ENCODE assay signal across 19 cellular contexts in genomic region chr5:150434502-150434901, GRCh38. TPM values are rescaled to one million over a fixed set of nuclear protein-coding genes. Genes with fewer than 3 reads are reported as not detected.
DNase-seq lines count a peak whose midpoint lies in the region; ATAC-seq, FAIRE-seq and TF ChIP-seq lines count a peak whose summit lies in the region.
"Had no signal": no experiment of that assay in that cellular context is flagged by ENCODE, and none has a peak within 500 bp of the region (broad histone marks: within the 10 kb centered on the region; RNA-seq: fewer than 3 reads in every experiment).

No MANE protein-coding gene starts in this region.

- peak; percentile 85 for ATAC-seq in foreskin keratinocyte
- ATAC-seq: activated naive CD4-positive, alpha-beta T cell treated with anti-CD3 and anti-CD28 coated beads, Interleukin-2, amount 50 U/mL, for 72 hours; HCT116; left lobe of liver had no signal

- CTCF ChIA-PET in OCI-LY7 (lab: Charles Lee; ENCODE audit: unreplicated experiment): no interaction called here

- no peaks in the 10 kb centered on the region for H3K79me2 ChIP-seq in OCI-LY7 (ENCODE audit: insufficient read depth, low read depth, low read length)

- no peaks in the 10 kb centered on the region for H3K27me3 ChIP-seq in foreskin keratinocyte

- H3K27ac ChIP-seq in foreskin keratinocyte (no peak overlapping the region), OCI-LY7 (ENCODE audit: low read depth, low read length, poor library complexity, severe bottlenecking) (no peak overlapping the region)
- H3K27ac ChIP-seq: 22Rv1 had no signal

- no peak for TF ChIP-seq CTCF in foreskin keratinocyte (conservative IDR thresholded peaks at IDR 0.05)
- TF ChIP-seq CTCF in OCI-LY7 (conservative IDR thresholded peaks at IDR 0.05; ENCODE audit: low read length): no peak

- H3K9me2 ChIP-seq in OCI-LY7 (ENCODE audit: insufficient read depth, low read length): no peaks in the 10 kb centered on the region

- H3K4me3 ChIP-seq in OCI-LY7 (ENCODE audit: low read depth, low read length, poor library complexity, severe bottlenecking): no peak overlapping the region

- intact Hi-C loops in OCI-LY7 (cut with micrococcal nuclease; ENCODE audit: unreplicated experiment): no loop called here

- H2AFZ ChIP-seq in OCI-LY7 (ENCODE audit: low read length): no peak overlapping the region

- no peaks in the 10 kb centered on the region for H4K20me1 ChIP-seq in OCI-LY7 (ENCODE audit: insufficient read depth, low read length)

- no peaks in the 10 kb centered on the region for H3K9me3 ChIP-seq in OCI-LY7 (ENCODE audit: low read length)

- POLR2A ChIA-PET in OCI-LY7 (lab: Charles Lee): interaction anchor here (0.7 to 2.5 kb wide), 3 partner anchors 23 to 152 kb away, joined by 3 to 24 read pairs (median 4); partner anchors contain the start of gene CD74

- FAIRE-seq in urothelium cell line (lab: Jason Lieb, UNC): no peak
- FAIRE-seq: colon, D721Med, GM12891 had no signal

- DNase-seq in DMS 273 (lab: John Stamatoyannopoulos, UW; ENCODE audit: unreplicated experiment): peak; percentile 67
- no peak for DNase-seq in DMS 273 treated with DMSO at 0.1 percent for 48 hours (lab: John Stamatoyannopoulos, UW)
- peak; percentile 53 for DNase-seq in amniotic stem cell (lab: John Stamatoyannopoulos, UW)
- peak; percentile 94 to 97 for DNase-seq in foreskin keratinocyte
- DNase-seq in urothelium cell line (ENCODE audit: low spot score): peak; percentile 46
- DNase-seq in NK-92 treated with Interleukin-12 subunit alpha and Interleukin-12 subunit beta, amount 100 ng/mL, for 24 hours (lab: John Stamatoyannopoulos, UW): no peak
- DNase-seq in OCI-LY7 (ENCODE audit: low spot score): no peak
- DNase-seq in NCI-H1048 (lab: John Stamatoyannopoulos, UW): no peak
- DNase-seq: NCI-H1417, NCI-H69, SHP77 had no signal

- H3K4me2 ChIP-seq in OCI-LY7 (ENCODE audit: low read length): no peak overlapping the region

- H3K4me1 ChIP-seq in foreskin keratinocyte: peaks cover 9% of the 10 kb centered on the region
- peaks cover 15% of the 10 kb centered on the region for H3K4me1 ChIP-seq in OCI-LY7 (ENCODE audit: insufficient read depth, low read length, poor library complexity, severe bottlenecking)

- H3K36me3 ChIP-seq in OCI-LY7 (ENCODE audit: insufficient read depth, low read length): no peaks in the 10 kb centered on the region

- BruUV-seq in OCI-LY7 (replicated peaks; lab: Mats Ljungman, UMichigan): no TSS peak

RNA-seq across cellular contexts. Expression of gene RPS14, which starts 15.0 kb away (rescaled TPM):
- 2,193 and 2,437 TPM in 2 replicates for total RNA-seq in foreskin keratinocyte
- 3,381 and 3,638 TPM in 2 replicates for polyA plus RNA-seq in foreskin keratinocyte
- total RNA-seq in OCI-LY7 (2014; rRNA removed; shearing (Covaris generic)): 2,281 and 2,351 TPM in 2 replicates
- 2,284 and 2,304 TPM in 2 replicates for total RNA-seq in OCI-LY7 (2022)

RNA-seq across cellular contexts. Expression of gene CD74, which starts 21.8 kb away (rescaled TPM):
- total RNA-seq in foreskin keratinocyte (4.0 and 7.2 TPM in 2 replicates), OCI-LY7 (2022) (1,759 and 1,769 TPM in 2 replicates)
- polyA plus RNA-seq in foreskin keratinocyte: 6.3 and 9.4 TPM in 2 replicates
- 2,446 and 3,686 TPM in 2 replicates for total RNA-seq in OCI-LY7 (2014; rRNA removed; shearing (Covaris generic))
- polyA plus RNA-seq: neural cell had no signal

Comparison
In these comparisons a context has a peak if more than half of its experiments do, and no peak if none do; other contexts are left out.
1. DNase-seq: peak in DMS 273 (single experiment), amniotic stem cell (single experiment), foreskin keratinocyte (2 of 2) and urothelium cell line (single experiment); none in DMS 273 treated with DMSO at 0.1 percent for 48 hours (single experiment), NK-92 treated with Interleukin-12 subunit alpha and Interleukin-12 subunit beta, amount 100 ng/mL, for 24 hours (single experiment), OCI-LY7 (single experiment) and NCI-H1048 (single experiment).
2. RNA of gene CD74, which starts 21.8 kb away (total RNA-seq): 1,759 to 3,686 TPM in OCI-LY7; 4.0 to 7.2 TPM in foreskin keratinocyte; every median in the first group is over 100 times any median in the second.